ENCODE assay signal across 28 cellular contexts in genomic region chr1:195806060-195806459, GRCh38.
"Had no signal": no experiment of that assay in that cellular context is flagged by ENCODE, and none has a peak within 500 bp of the region (broad histone marks: within the 10 kb centered on the region; RNA-seq: fewer than 3 reads in every experiment).

No MANE protein-coding gene starts in this region.

- H3K4me1 ChIP-seq: left lung, lower lobe of right lung, pancreas, prostate gland, suprapubic skin, tibial artery, upper lobe of right lung had no signal

- H3K4me3 Mint-ChIP-seq: naive thymus-derived CD8-positive, alpha-beta T cell; nephron; neural crest cell; stimulated activated effector memory CD8-positive, alpha-beta T cell treated with anti-CD3 and anti-CD28 coated beads, Interleukin-12 subunit alpha, Interleukin-12 subunit beta, amount 100 ng/mL, for 72 hours; stimulated activated naive CD8-positive, alpha-beta T cell treated with anti-CD3 and anti-CD28 coated beads, Interleukin-15, Interleukin-2, amounts not matched to agents 100 ng/mL and 50 ng/mL, for 24 hours had no signal

- H3K36me3 ChIP-seq: left lung, lower lobe of right lung, pancreas, prostate gland, suprapubic skin, thoracic aorta, tibial artery, upper lobe of right lung had no signal

- DNase-seq: kidney; left colon; left lung; lower lobe of right lung; mammary epithelial cell; mesenchymal stem cell; naive thymus-derived CD8-positive, alpha-beta T cell; nucleus accumbens; pancreas; posterior cingulate gyrus; retina; right cardiac atrium; stimulated activated CD4-positive, alpha-beta T cell treated with anti-CD3 and anti-CD28 coated beads, Interleukin-12 subunit alpha, Interleukin-12 subunit beta, amount 100 ng/mL, for 4 hours; stimulated activated CD4-positive, alpha-beta T cell treated with anti-CD3 and anti-CD28 coated beads, Interleukin-15, amount 100 ng/mL, for 24 hours; stimulated activated CD4-positive, alpha-beta T cell treated with anti-CD3 and anti-CD28 coated beads, Interleukin-2, amount 100 ng/mL, for 24 hours; stimulated activated CD4-positive, alpha-beta T cell treated with anti-CD3 and anti-CD28 coated beads, Interleukin-4, amount 100 ng/mL, for 24 hours; stimulated activated naive CD4-positive, alpha-beta T cell; tibial artery; upper lobe of right lung had no signal

- H3K36me3 Mint-ChIP-seq: naive thymus-derived CD8-positive, alpha-beta T cell; stimulated activated effector memory CD8-positive, alpha-beta T cell treated with anti-CD3 and anti-CD28 coated beads, Interleukin-12 subunit alpha, Interleukin-12 subunit beta, amount 100 ng/mL, for 72 hours had no signal

- H3K27ac ChIP-seq: left lung, lower lobe of right lung, pancreas, prostate gland, skin epidermis, suprapubic skin, thoracic aorta, tibial artery, upper lobe of right lung had no signal

- ATAC-seq: left colon; left lung; lower lobe of right lung; naive thymus-derived CD8-positive, alpha-beta T cell; pancreas; right cardiac atrium; sciatic nerve; stimulated activated effector memory CD8-positive, alpha-beta T cell treated with anti-CD3 and anti-CD28 coated beads, Interleukin-12 subunit alpha, Interleukin-12 subunit beta, amount 100 ng/mL, for 72 hours; upper lobe of right lung had no signal

- H3K4me1 Mint-ChIP-seq: naive thymus-derived CD8-positive, alpha-beta T cell; nephron; neural crest cell; stimulated activated effector memory CD8-positive, alpha-beta T cell treated with anti-CD3 and anti-CD28 coated beads, Interleukin-12 subunit alpha, Interleukin-12 subunit beta, amount 100 ng/mL, for 72 hours had no signal

- H3K9me3 ChIP-seq: left lung, lower lobe of right lung, pancreas, prostate gland, suprapubic skin, thoracic aorta, tibial artery, upper lobe of right lung had no signal

- H3K4me3 ChIP-seq: left lung, lower lobe of right lung, pancreas, prostate gland, skin epidermis, suprapubic skin, thoracic aorta, tibial artery, upper lobe of right lung had no signal

- H3K27me3 Mint-ChIP-seq: naive thymus-derived CD8-positive, alpha-beta T cell; stimulated activated naive CD8-positive, alpha-beta T cell treated with anti-CD3 and anti-CD28 coated beads, Interleukin-15, Interleukin-2, amounts not matched to agents 100 ng/mL and 50 ng/mL, for 24 hours had no signal

- H3K27me3 ChIP-seq: left lung, pancreas, suprapubic skin, tibial artery, upper lobe of right lung had no signal

- H3K9me3 Mint-ChIP-seq: neural crest cell; stimulated activated naive CD8-positive, alpha-beta T cell treated with anti-CD3 and anti-CD28 coated beads, Interleukin-15, Interleukin-2, amounts not matched to agents 100 ng/mL and 50 ng/mL, for 24 hours had no signal
